25 cellular contexts compared by ENCODE assay signal in genomic region chr5:131426011-131426410, GRCh38.
"Had no signal": no experiment of that assay in that cellular context is flagged by ENCODE, and none has a peak within 500 bp of the region (broad histone marks: within the 10 kb centered on the region; RNA-seq: fewer than 3 reads in every experiment).

No MANE protein-coding gene starts in this region.

- H3K9me3 Mint-ChIP-seq: activated CD4-positive, alpha-beta memory T cell treated with anti-CD3 and anti-CD28 coated beads for 36 hours; activated CD4-positive, alpha-beta T cell treated with anti-CD3 and anti-CD28 coated beads, Interleukin-2, amount 10 ng/mL, durations not matched to agents 24 days and 14 days; activated naive CD8-positive, alpha-beta T cell treated with anti-CD3 and anti-CD28 coated beads, Interleukin-2, amount 10 ng/mL, durations not matched to agents 7 days and 5 days; effector memory CD8-positive, alpha-beta T cell; nephron progenitor cell; stimulated activated naive CD8-positive, alpha-beta T cell treated with anti-CD3 and anti-CD28 coated beads, Interleukin-15, Interleukin-2, amounts not matched to agents 100 ng/mL and 50 ng/mL, for 24 hours; T-helper 1 cell treated with Interleukin-12 subunit alpha and Interleukin-12 subunit beta and Interleukin-4 antibody, amounts not matched to agents 30 μg/mL and 1 μg/mL, for 36 hours had no signal

- ATAC-seq: effector memory CD8-positive, alpha-beta T cell; gastrocnemius medialis; left ventricle myocardium superior; mucosa of descending colon; right lobe of liver had no signal

- DNase-seq: activated CD4-positive, alpha-beta memory T cell treated with anti-CD3 and anti-CD28 coated beads for 36 hours; activated CD4-positive, alpha-beta T cell treated with anti-CD3 and anti-CD28 coated beads, Interleukin-2, amount 10 ng/mL, durations not matched to agents 24 days and 14 days; activated CD4-positive, CD25-positive, alpha-beta regulatory T cell treated with anti-CD3 and anti-CD28 coated beads, Interleukin-2, amount 50 U/mL, for 72 hours; activated effector memory CD4-positive, alpha-beta T cell treated with Interleukin-2 at 50 U/mL for 16 hours; activated naive CD8-positive, alpha-beta T cell treated with anti-CD3 and anti-CD28 coated beads, Interleukin-2, amount 10 ng/mL, durations not matched to agents 7 days and 5 days; activated T-cell treated with anti-CD3 and anti-CD28 coated beads, Interleukin-2, amount 50 U/mL, for 48 hours; amniotic stem cell; cortex of kidney; effector memory CD8-positive, alpha-beta T cell; erythroblast; gastrocnemius medialis; glutamatergic neuron; left cardiac atrium; left ventricle myocardium superior; mucosa of descending colon; nephron progenitor cell; right lobe of liver; stimulated activated CD4-positive, alpha-beta T cell treated with anti-CD3 and anti-CD28 coated beads, Interleukin-4, amount 100 ng/mL, for 1 hour; substantia nigra; SW 1271; T1000; upper lobe of left lung had no signal

- FAIRE-seq: keratinocyte had no signal

- H3K27ac Mint-ChIP-seq: activated CD4-positive, alpha-beta T cell treated with anti-CD3 and anti-CD28 coated beads, Interleukin-2, amount 10 ng/mL, durations not matched to agents 24 days and 14 days; activated naive CD8-positive, alpha-beta T cell treated with anti-CD3 and anti-CD28 coated beads, Interleukin-2, amount 10 ng/mL, durations not matched to agents 7 days and 5 days; stimulated activated naive CD8-positive, alpha-beta T cell treated with anti-CD3 and anti-CD28 coated beads, Interleukin-15, Interleukin-2, amounts not matched to agents 100 ng/mL and 50 ng/mL, for 24 hours; T-helper 1 cell treated with Interleukin-12 subunit alpha and Interleukin-12 subunit beta and Interleukin-4 antibody, amounts not matched to agents 30 μg/mL and 1 μg/mL, for 36 hours had no signal
